ENCODE assay signal across 8 cellular contexts in the genomic region with DNA sequence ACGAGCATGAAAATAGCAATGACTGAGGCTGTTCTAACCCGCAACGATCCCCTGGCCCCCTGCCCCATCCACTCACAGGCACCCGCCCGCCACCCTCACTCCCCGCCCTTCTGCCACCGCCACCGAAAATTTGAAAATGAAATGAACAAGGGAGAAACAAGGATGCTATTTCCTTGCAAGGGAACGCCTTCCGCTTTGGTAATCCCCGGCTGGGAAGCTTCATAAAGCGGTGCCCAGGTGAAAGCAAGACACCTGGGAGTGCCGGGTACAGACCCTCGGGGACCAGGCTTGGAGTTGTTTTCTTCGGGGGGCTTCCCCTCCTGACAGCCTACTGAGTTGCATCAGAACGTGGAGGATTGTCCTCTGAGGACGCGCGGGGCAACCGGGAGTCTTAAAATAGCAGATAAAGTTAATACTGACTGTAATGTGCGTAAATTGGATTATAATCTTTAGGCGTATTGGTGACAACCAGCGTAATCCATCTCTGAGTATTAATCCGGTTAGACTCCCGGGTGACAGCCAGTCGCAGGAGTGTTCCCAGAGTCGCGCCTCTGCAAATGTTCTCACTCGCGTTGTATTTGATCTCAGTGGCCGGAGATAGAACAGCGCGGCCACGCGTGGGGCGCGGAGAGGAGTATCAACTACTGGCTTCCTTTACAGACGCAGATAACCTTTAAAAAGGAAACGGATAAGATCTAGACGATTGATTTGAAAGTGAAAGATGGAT. TPM values are rescaled to one million over a fixed set of nuclear protein-coding genes. Genes with fewer than 3 reads are reported as not detected.
DNase-seq lines count a peak whose midpoint lies in the region; ATAC-seq and FAIRE-seq lines count a peak whose summit lies in the region.

No MANE protein-coding gene starts in this region.

- H3K4me3 ChIP-seq in SJCRH30 (peak overlapping the region; percentile 99), iPS-18a (ENCODE audit: low read length) (peak overlapping the region; percentile 91), small intestine (ENCODE audit: low read depth in 1 of 2, low read length in 2 of 2) (peak overlapping the region; percentile 61 to 99)

- no peak for FAIRE-seq in small intestine (lab: Jason Lieb, UNC)

- DNase-seq in DMS53 treated with DMSO at 0.1 percent for 48 hours (lab: John Stamatoyannopoulos, UW; ENCODE audit: unreplicated experiment) (peak; percentile 2), SJCRH30 (peak; percentile 9 to 34), small intestine (peak; percentile 47), GF-D8 (lab: John Stamatoyannopoulos, UW) (no peak), GOT3 (lab: John Stamatoyannopoulos, UW) (no peak)
- peak; percentile 17 for DNase-seq in activated naive CD8-positive, alpha-beta T cell treated with anti-CD3 and anti-CD28 coated beads, Interleukin-2, amount 50 U/mL, for 16 hours (ENCODE audit: low read depth, low spot score)

- WGBS in small intestine, 3 donors: 0 to 1% (median 0%) methylated on average over 40 of the region's 40 CpGs

- H3K36me3 ChIP-seq in SJCRH30: no peaks in the 10 kb centered on the region
- no peaks in the 10 kb centered on the region for H3K36me3 ChIP-seq in iPS-18a (ENCODE audit: control insufficient read depth, low read depth, low read length)
- H3K36me3 ChIP-seq in small intestine (ENCODE audit: control insufficient read depth in 2 of 2, insufficient read depth in 2 of 2, low read length in 2 of 2): no peaks in the 10 kb centered on the region

- peak overlapping the region; percentile 17 for H3K9ac ChIP-seq in iPS-18a (ENCODE audit: low read length)

- peak; percentile 1 for ATAC-seq in HG02678 (IDR thresholded peaks at IDR 0.05; ENCODE audit: unreplicated experiment)

- H3K9me3 ChIP-seq in SJCRH30 (replicated peaks) (no peaks in the 10 kb centered on the region), iPS-18a (ENCODE audit: control insufficient read depth, low read depth, low read length) (no peaks in the 10 kb centered on the region), small intestine (ENCODE audit: control insufficient read depth, low read depth) (no peaks in the 10 kb centered on the region)

- H3K4me1 ChIP-seq in SJCRH30 (no peaks in the 10 kb centered on the region), iPS-18a (ENCODE audit: control insufficient read depth, low read depth, low read length) (peaks cover 19% of the 10 kb centered on the region), small intestine (ENCODE audit: control insufficient read depth in 2 of 2, insufficient read depth in 1 of 2, low read depth in 1 of 2, low read length in 1 of 2) (peaks cover 0 to 2% of the 10 kb centered on the region in 2 donors)

- H3K27ac ChIP-seq in SJCRH30: no peak overlapping the region
- H3K27ac ChIP-seq in iPS-18a (ENCODE audit: low read length): no peak overlapping the region
- peak overlapping the region; percentile 3 to 71 for H3K27ac ChIP-seq in small intestine (ENCODE audit: low read depth in 1 of 2, low read length in 1 of 2)

- H3K27me3 ChIP-seq in SJCRH30: no peaks in the 10 kb centered on the region
- H3K27me3 ChIP-seq in iPS-18a (ENCODE audit: control insufficient read depth, insufficient read depth, low read length): peaks cover 60% of the 10 kb centered on the region
- no peaks in the 10 kb centered on the region for H3K27me3 ChIP-seq in small intestine (ENCODE audit: control insufficient read depth in 2 of 2, insufficient read depth in 2 of 2, low read length in 2 of 2)

RNA-seq across cellular contexts. Expression of gene MLLT3, which starts 0.9 kb away (rescaled TPM):
- total RNA-seq in SJCRH30 (2014; rRNA removed; shearing (Covaris generic)): 26.6 and 30.9 TPM in 2 replicates
- 10 to 100 TPM in 2 of 3 donors, 1 to 10 TPM in 1; 8.9 to 14.9 (median 13.2) TPM for polyA plus RNA-seq in small intestine

Comparison
In these comparisons a context has a peak if more than half of its experiments do, and no peak if none do; other contexts are left out.
1. DNase-seq: peak in DMS53 treated with DMSO at 0.1 percent for 48 hours (single experiment), SJCRH30 (2 of 2), activated naive CD8-positive, alpha-beta T cell treated with anti-CD3 and anti-CD28 coated beads, Interleukin-2, amount 50 U/mL, for 16 hours (single experiment) and small intestine (single experiment); none in GF-D8 (single experiment) and GOT3 (single experiment).
2. H3K27ac ChIP-seq: peak in small intestine (2 of 2); none in SJCRH30 (single experiment) and iPS-18a (single experiment).
3. Peak in every context shown above with its lines, with median percentiles within 50 percentile points of each other: H3K4me3 ChIP-seq.